In genomic region chr3:11499144-11499543, GRCh38 we compare ENCODE assay signal across 9 cellular contexts.
DNase-seq lines count a peak whose midpoint lies in the region; ATAC-seq and TF ChIP-seq lines count a peak whose summit lies in the region.
"Had no signal": no experiment of that assay in that cellular context is flagged by ENCODE, and none has a peak within 500 bp of the region (broad histone marks: within the 10 kb centered on the region; RNA-seq: fewer than 3 reads in every experiment).

No MANE protein-coding gene starts in this region.

- H3K27me3 ChIP-seq in BJ (ENCODE audit: control insufficient read depth, insufficient read depth, low read length) (no peaks in the 10 kb centered on the region), PC-9 (ENCODE audit: insufficient read depth, low read depth) (no peaks in the 10 kb centered on the region), esophagus squamous epithelium (no peaks in the 10 kb centered on the region)

- no peak overlapping the region for H3K4me3 ChIP-seq in BJ (ENCODE audit: low read depth, low read length)
- no peak overlapping the region for H3K4me3 ChIP-seq in PC-9
- no peak overlapping the region for H3K4me3 ChIP-seq in esophagus squamous epithelium

- H3K9me3 Mint-ChIP-seq in activated naive CD4-positive, alpha-beta T cell treated with anti-CD3 and anti-CD28 coated beads for 36 hours = no peaks in the 10 kb centered on the region

- no peaks in the 10 kb centered on the region for H3K9me2 ChIP-seq in PC-9 (ENCODE audit: insufficient read depth)

- no TSS peak for BruUV-seq in PC-9 (replicated peaks; lab: Mats Ljungman, UMichigan)

- ATAC-seq in HG02759 (IDR thresholded peaks at IDR 0.05; ENCODE audit: unreplicated experiment) (no peak), GM19452 (IDR thresholded peaks at IDR 0.05; ENCODE audit: unreplicated experiment) (no peak)

- no peak for TF ChIP-seq POLR2A in esophagus squamous epithelium (IDR thresholded peaks at IDR 0.05)

- H4K20me1 ChIP-seq in PC-9 (ENCODE audit: insufficient read depth) = no peaks in the 10 kb centered on the region

- no peaks in the 10 kb centered on the region for H3K4me1 Mint-ChIP-seq in activated naive CD4-positive, alpha-beta T cell treated with anti-CD3 and anti-CD28 coated beads for 36 hours (ENCODE audit: low read depth)

- H3K4me2 ChIP-seq in PC-9 = peak overlapping the region; percentile 49

- no peak for TF ChIP-seq CTCF in BJ (IDR thresholded peaks at IDR 0.05; ENCODE audit: insufficient read depth, low read depth, low read length)
- TF ChIP-seq CTCF in PC-9 (conservative IDR thresholded peaks at IDR 0.05) = no peak
- TF ChIP-seq CTCF in esophagus squamous epithelium (IDR thresholded peaks at IDR 0.05) = no peak

- no peaks in the 10 kb centered on the region for H3K27me3 Mint-ChIP-seq in activated naive CD4-positive, alpha-beta T cell treated with anti-CD3 and anti-CD28 coated beads for 36 hours (ENCODE audit: low read depth)

- no peak overlapping the region for H2AFZ ChIP-seq in PC-9

- no peaks in the 10 kb centered on the region for H3K9me3 ChIP-seq in PC-9 (ENCODE audit: insufficient read depth, low read depth)
- H3K9me3 ChIP-seq in esophagus squamous epithelium = no peaks in the 10 kb centered on the region

- H3K27ac ChIP-seq in PC-9 = peak overlapping the region; percentile 79
- H3K27ac ChIP-seq in esophagus squamous epithelium = peak overlapping the region in 3 of 4 donors; percentile 39 to 72 (median 64)

- H3K4me1 ChIP-seq in PC-9 (replicated peaks; ENCODE audit: insufficient read depth) = peaks cover 40% of the 10 kb centered on the region
- H3K4me1 ChIP-seq in esophagus squamous epithelium = peaks cover 0 to 20% (median 12%) of the 10 kb centered on the region in 3 donors

- DNase-seq in BJ (ENCODE audit: low read depth) = peak; percentile 83
- peak; percentile 49 to 81 for DNase-seq in PC-9
- DNase-seq in esophagus squamous epithelium (lab: John Stamatoyannopoulos, UW) = no peak
- peak; percentile 95 for DNase-seq in renal cortical epithelial cell (ENCODE audit: low read depth)
- DNase-seq in activated naive CD4-positive, alpha-beta T cell treated with anti-CD3 and anti-CD28 coated beads for 36 hours = no peak
- no peak for DNase-seq in T-helper 1 cell
- DNase-seq: occipital lobe had no signal

- 74 to 80% methylated on average over 6 of the region's 6 CpGs for WGBS in esophagus squamous epithelium, 2 donors

- no peak overlapping the region for H3K27ac Mint-ChIP-seq in activated naive CD4-positive, alpha-beta T cell treated with anti-CD3 and anti-CD28 coated beads for 36 hours

- H3K79me2 ChIP-seq in PC-9 (ENCODE audit: low read depth) = no peaks in the 10 kb centered on the region

- intact Hi-C loops in PC-9 (cut with micrococcal nuclease; ENCODE audit: unreplicated experiment) = loop anchor here (1.0 kb wide), 1 partner anchor 101 kb away; no protein-coding TSS in a partner anchor
- intact Hi-C loops in esophagus squamous epithelium (cut with DNase I) = no loop called here
- intact Hi-C loops in activated naive CD4-positive, alpha-beta T cell treated with anti-CD3 and anti-CD28 coated beads for 36 hours (cut with micrococcal nuclease) = no loop called here

- POLR2A ChIA-PET in BJ (lab: Charles Lee) = no interaction called here
- POLR2A ChIA-PET in PC-9 (lab: Charles Lee; ENCODE audit: unreplicated experiment) = no interaction called here

- H3F3A ChIP-seq in PC-9 (ENCODE audit: insufficient read depth, low read depth) = peaks cover 30% of the 10 kb centered on the region

- no peaks in the 10 kb centered on the region for H3K36me3 ChIP-seq in BJ (ENCODE audit: control insufficient read depth, insufficient read depth, low read length)
- H3K36me3 ChIP-seq in PC-9 (ENCODE audit: low read depth) = no peaks in the 10 kb centered on the region
- no peaks in the 10 kb centered on the region for H3K36me3 ChIP-seq in esophagus squamous epithelium

- CTCF ChIA-PET in BJ (lab: Yijun Ruan, JAX) = interaction anchor here (1.0 to 1.2 kb wide), 3 partner anchors 20 to 24 kb away, joined by 3 to 4 read pairs (median 3); no protein-coding TSS in a partner anchor
- CTCF ChIA-PET in PC-9 (lab: Charles Lee) = no interaction called here
- CTCF ChIA-PET in activated naive CD4-positive, alpha-beta T cell treated with anti-CD3 and anti-CD28 coated beads for 36 hours (lab: Charles Lee) = no interaction called here

- no peak overlapping the region for H3K4me3 Mint-ChIP-seq in activated naive CD4-positive, alpha-beta T cell treated with anti-CD3 and anti-CD28 coated beads for 36 hours

- H3K36me3 Mint-ChIP-seq in activated naive CD4-positive, alpha-beta T cell treated with anti-CD3 and anti-CD28 coated beads for 36 hours (ENCODE audit: low read depth) = peaks cover 2% of the 10 kb centered on the region

Comparison
In these comparisons a context has a peak if more than half of its experiments do, and no peak if none do; other contexts are left out.
1. DNase-seq: peak in BJ (single experiment), PC-9 (2 of 2) and renal cortical epithelial cell (single experiment); none in esophagus squamous epithelium (single experiment), activated naive CD4-positive, alpha-beta T cell treated with anti-CD3 and anti-CD28 coated beads for 36 hours (single experiment) and T-helper 1 cell (0 of 5).